In genomic region chr14:72783741-72784140, GRCh38 we compare ENCODE assay signal across 23 cellular contexts.
"Had no signal": no experiment of that assay in that cellular context is flagged by ENCODE, and none has a peak within 500 bp of the region (broad histone marks: within the 10 kb centered on the region; RNA-seq: fewer than 3 reads in every experiment).

No MANE protein-coding gene starts in this region.

- H3K4me3 ChIP-seq: lower lobe of right lung, ovary, tibial artery, vagina had no signal

- H3K27me3 ChIP-seq: foreskin keratinocyte, ovary, tibial artery, vagina had no signal

- H3K36me3 ChIP-seq: lower lobe of right lung, ovary, tibial artery, vagina had no signal

- H3K4me1 ChIP-seq: foreskin keratinocyte, lower lobe of right lung, vagina had no signal

- H3K9me3 ChIP-seq: lower lobe of right lung, ovary, tibial artery, vagina had no signal

- DNase-seq: activated CD4-positive, alpha-beta memory T cell treated with anti-CD3 and anti-CD28 coated beads, Interleukin-2, amount 10 ng/mL, durations not matched to agents 7 days and 5 days; activated CD4-positive, alpha-beta T cell treated with anti-CD3 and anti-CD28 coated beads for 36 hours; activated effector memory CD4-positive, alpha-beta T cell treated with anti-CD3 and anti-CD28 coated beads, Interleukin-2, amount 50 U/mL, for 16 hours; activated T-cell treated with anti-CD3 and anti-CD28 coated beads, Interleukin-2, amount 50 U/mL, for 48 hours; dermis blood vessel endothelial cell; foreskin keratinocyte; glutamatergic neuron; hypothalamus; islet precursor cell; left colon; lower lobe of right lung; midbrain; nephron progenitor cell; stimulated activated CD4-positive, alpha-beta T cell treated with anti-CD3 and anti-CD28 coated beads, Interleukin-2, amount 100 ng/mL, for 24 hours; stimulated activated naive CD4-positive, alpha-beta T cell treated with Interleukin-2 at 50 U/mL for 16 hours; substantia nigra; T-cell; tibial artery had no signal

- ATAC-seq: activated CD4-positive, alpha-beta T cell treated with anti-CD3 and anti-CD28 coated beads for 36 hours; foreskin keratinocyte; left colon; lower lobe of right lung; SK-N-SH treated with all-trans-retinoic acid at 6 μM for 48 hours; T-cell; WTC11 had no signal

- H3K27ac ChIP-seq: epithelial cell of prostate, foreskin keratinocyte, lower lobe of right lung, ovary, tibial artery, vagina had no signal
